ENCODE assay signal across 8 cellular contexts in the genomic region with DNA sequence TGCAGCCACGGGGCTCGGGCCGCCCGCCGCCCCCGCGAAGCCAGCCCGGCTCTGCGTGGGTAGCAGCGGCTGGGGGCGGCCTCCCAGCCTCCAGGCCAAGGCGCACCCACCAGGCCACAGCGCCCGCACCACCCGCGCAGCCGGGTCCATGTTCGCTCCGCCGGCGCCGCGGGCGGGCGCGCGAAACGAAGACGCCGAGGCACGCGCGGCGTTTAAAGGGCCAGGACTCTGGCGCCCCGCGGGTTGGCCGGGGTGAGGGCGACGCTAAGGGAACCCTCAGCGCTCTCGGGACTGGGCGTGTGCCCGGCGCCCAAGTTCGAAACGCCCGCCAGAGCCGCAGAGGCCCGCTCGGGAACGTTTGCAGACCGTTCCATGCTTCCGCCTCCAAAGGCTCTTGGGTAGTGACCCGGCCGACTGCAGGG. TPM values are rescaled to one million over a fixed set of nuclear protein-coding genes. Genes with fewer than 3 reads are reported as not detected.
DNase-seq lines count a peak whose midpoint lies in the region; ATAC-seq, FAIRE-seq and TF ChIP-seq lines count a peak whose summit lies in the region.

A gene (minus strand): TSS at position 162 of the 422 bp plus-strand sequence. CDS start 12 bp downstream, at position 150.

- no peaks in the 10 kb centered on the region for H3K36me3 ChIP-seq in ACC112 (ENCODE audit: insufficient read depth, low read length)
- H3K36me3 ChIP-seq in HepG2 (replicated peaks in 1 of 2; ENCODE audit: control insufficient read depth in 1 of 2, insufficient read depth in 2 of 2, low read length in 2 of 2) = peaks cover 3 to 20% of the 10 kb centered on the region in 2 experiments; a peak in 3 of 5 replicates

- intact Hi-C loops in HepG2 (cut with micrococcal nuclease; ENCODE audit: unreplicated experiment) = loop anchor here (1.0 kb wide), 1 partner anchor 10 kb away; no protein-coding TSS in a partner anchor

- peak within 1 kb of the TSS; percentile 87 for H3K4me2 ChIP-seq in HepG2 (ENCODE audit: low read depth, low read length)

- peak within 1 kb of the TSS; percentile 95 for H3K9ac ChIP-seq in HepG2 (ENCODE audit: insufficient read depth, low read depth, low read length)

- CTCF ChIA-PET in HepG2 (lab: Yijun Ruan, JAX; ENCODE audit: low intra/inter-chr PET ratio, low total read pairs) = interaction anchor here (1.4 kb wide), 1 partner anchor 10 kb away, joined by 3 read pairs; no protein-coding TSS in a partner anchor

- FAIRE-seq in HepG2 (lab: Jason Lieb, UNC) = no peak

- in situ Hi-C loops in HepG2 (cut with HindIII; ENCODE audit: extremely low pct_ligation_motif_present, low pct_unique_long_range_greater_than_20kb) = no loop called here

- peak; percentile 63 for DNase-seq in NCI-H345 treated with DMSO at 0.1 percent for 48 hours (lab: John Stamatoyannopoulos, UW; ENCODE audit: unreplicated experiment)
- peak; percentile 75 for DNase-seq in activated CD4-positive, alpha-beta T cell treated with anti-CD3 and anti-CD28 coated beads, Interleukin-2, amount 50 U/mL, for 1 hour
- DNase-seq in dermis blood vessel endothelial cell = peak; percentile 91
- peak; percentile 68 for DNase-seq in HepG2 (ENCODE audit: low spot score)
- peak; percentile 71 to 73 for DNase-seq in stimulated activated CD4-positive, alpha-beta T cell treated with anti-CD3 and anti-CD28 coated beads, Interleukin-2, amount 100 ng/mL, for 48 hours

- H3K27me3 ChIP-seq in ACC112 (ENCODE audit: insufficient read depth, low read length) (peaks cover 6% of the 10 kb centered on the region; the same call in 1 of the 2 replicates), HepG2 (ENCODE audit: control insufficient read depth in 1 of 2, insufficient read depth in 2 of 2, low read length in 2 of 2) (no peaks in the 10 kb centered on the region)

- H2AFZ ChIP-seq in ACC112 (ENCODE audit: low read length, unreplicated experiment) (peak within 1 kb of the TSS; percentile 83), HepG2 (ENCODE audit: low read length) (no peak within 1 kb of the TSS)

- H3K4me1 ChIP-seq in ACC112 (ENCODE audit: control insufficient read depth, insufficient read depth, low read length, unreplicated experiment) = peaks cover 17% of the 10 kb centered on the region
- H3K4me1 ChIP-seq in HepG2 (ENCODE audit: insufficient read depth, low read length) = peaks cover 50% of the 10 kb centered on the region

- no peaks in the 10 kb centered on the region for H3K9me3 ChIP-seq in HepG2 (ENCODE audit: low read length)

- POLR2A ChIA-PET in HepG2 (lab: Yijun Ruan, JAX) = interaction anchor here (1.1 to 3.0 kb wide), 6 partner anchors 9 to 175 kb away, joined by 3 to 12 read pairs (median 6); a partner anchor contains a TSS

- H3K4me3 ChIP-seq in ACC112 (ENCODE audit: low read depth, low read length) = peak within 1 kb of the TSS; percentile 94
- peak within 1 kb of the TSS; percentile 96 to 99 (median 97) for H3K4me3 ChIP-seq in HepG2 (replicated peaks in 1 of 3; ENCODE audit: insufficient read depth in 1 of 3, low read depth in 2 of 3, low read length in 3 of 3)

- WGBS in HepG2 (ENCODE audit: low lambda C conversion rate) = 2% methylated on average over 12 of the region's 56 CpGs

- TF ChIP-seq CTCF in HepG2 (CRISPR knock-in tag; IDR thresholded peaks at IDR 0.05) = no peak

- H3K79me2 ChIP-seq in ACC112 (ENCODE audit: control insufficient read depth, insufficient read depth, low read length, unreplicated experiment) (peaks cover 19% of the 10 kb centered on the region), HepG2 (ENCODE audit: insufficient read depth, low read length) (peaks cover 23% of the 10 kb centered on the region)

- peak; percentile 35 for ATAC-seq in GM18519 (IDR thresholded peaks at IDR 0.05; ENCODE audit: low FRiP score, unreplicated experiment)
- peak; percentile 66 for ATAC-seq in HG03064 (IDR thresholded peaks at IDR 0.05; ENCODE audit: low read depth, unreplicated experiment)
- ATAC-seq in HepG2 = peak; percentile 66

- no TSS peak for BruUV-seq in HepG2 (replicated peaks; lab: Mats Ljungman, UMichigan)

- TF ChIP-seq POLR2A in HepG2 (IDR thresholded peaks at IDR 0.05; ENCODE audit: insufficient read depth in 1 of 2, low read depth in 2 of 2, low read length in 2 of 2) = peak in 1 of 2 experiments; percentile 60; a peak in 3 of 4 replicates

- H4K20me1 ChIP-seq in HepG2 (ENCODE audit: insufficient read depth, low read length) = peaks cover 4% of the 10 kb centered on the region; the same call in 1 of the 2 replicates

- peak within 1 kb of the TSS; percentile 80 for H3K27ac ChIP-seq in ACC112 (ENCODE audit: low read depth, low read length)
- H3K27ac ChIP-seq in HepG2 (ENCODE audit: extremely low read length, insufficient read depth, low read length) = peak within 1 kb of the TSS; percentile 99

- TF ChIP-seq RAD21 in HepG2 (CRISPR knock-in tag; IDR thresholded peaks at IDR 0.05) = no peak; the same call in 1 of the 2 replicates

- no peak for TF ChIP-seq EP300 in HepG2 (IDR thresholded peaks at IDR 0.05; ENCODE audit: low read depth in 2 of 2, low read length in 2 of 2)
- no peak for TF ChIP-seq EP300 in HepG2 (CRISPR knock-in tag; IDR thresholded peaks at IDR 0.05; ENCODE audit: borderline replicate concordance)

TF ChIP-seq in HepG2, 621 proteins besides CTCF, POLR2A, EP300 and RAD21 (continues in another document):
- TF ChIP-seq PAF1 (CRISPR knock-in tag; IDR thresholded peaks at IDR 0.05) (no peak), ZNF567 (CRISPR knock-in tag; IDR thresholded peaks at IDR 0.05; ENCODE audit: borderline replicate concordance) (0 out of 2 replicates have a peak, but pooled peaks have one; percentile 79), ZNF430 (CRISPR knock-in tag; IDR thresholded peaks at IDR 0.05) (no peak), ZNF841 (CRISPR knock-in tag; IDR thresholded peaks at IDR 0.05; ENCODE audit: borderline replicate concordance) (peak; percentile 18; the same call in 1 of the 2 replicates), ZSCAN31 (CRISPR knock-in tag; IDR thresholded peaks at IDR 0.05; ENCODE audit: low read depth) (peak; percentile 75; the same call in 1 of the 2 replicates), ZBTB21 (CRISPR knock-in tag; IDR thresholded peaks at IDR 0.05) (no peak), ZNF713 (CRISPR knock-in tag; IDR thresholded peaks at IDR 0.05) (no peak), ZNF598 (CRISPR knock-in tag; IDR thresholded peaks at IDR 0.05; ENCODE audit: borderline replicate concordance) (0 out of 2 replicates have a peak, but pooled peaks have one; percentile 7), POLR2AphosphoS2 (IDR thresholded peaks at IDR 0.05; ENCODE audit: low read depth, low read length) (no peak), RXRB (CRISPR knock-in tag; IDR thresholded peaks at IDR 0.05; ENCODE audit: borderline replicate concordance) (0 out of 2 replicates have a peak, but pooled peaks have one; percentile 17)

RNA-seq across cellular contexts. Expression of the gene that starts here (rescaled TPM):
- total RNA-seq in dermis blood vessel endothelial cell = 52.8 and 87.3 TPM in 2 replicates
- total RNA-seq in HepG2 (2016; rRNA removed; fragmentation: Illumina TruSeq; extraction: Trizol) = 68.5 and 79.8 TPM in 2 replicates
- total RNA-seq in HepG2 (2016; cell fraction: cytosol; rRNA removed; fragmentation: Illumina TruSeq; extraction: Trizol; ENCODE audit: low read depth) = 176 and 179 TPM in 2 replicates
- total RNA-seq in HepG2 (2016; cell fraction: insoluble cytoplasmic fraction; rRNA removed; fragmentation: Illumina TruSeq; extraction: Trizol) = 65.6 and 85.2 TPM in 2 replicates
- 80.3 and 84.6 TPM in 2 replicates for total RNA-seq in HepG2 (2016; cell fraction: membrane; rRNA removed; fragmentation: Illumina TruSeq; extraction: Trizol)
- 40.6 and 44.2 TPM in 2 replicates for total RNA-seq in HepG2 (2016; cell fraction: nucleus; rRNA removed; fragmentation: Illumina TruSeq; extraction: Trizol)
- polyA plus RNA-seq in HepG2 (2011; rRNA removed) = 63.7 and 67.2 TPM in 2 replicates
- polyA plus RNA-seq in HepG2 (2011; cell fraction: cytosol; rRNA removed) = 53.6 and 85.6 TPM in 2 replicates
- 128 and 148 TPM in 2 replicates for polyA plus RNA-seq in HepG2 (2011; cell fraction: nucleus; rRNA removed)
- polyA plus RNA-seq in HepG2 (2012) = 39.6 and 40.6 TPM in 2 replicates
- 61.1 and 71.8 TPM in 2 replicates for polyA plus RNA-seq in HepG2 (2016; cell fraction: cytosol; fragmentation: Illumina TruSeq; extraction: Trizol; ENCODE audit: low read depth)
- polyA plus RNA-seq in HepG2 (2016; cell fraction: insoluble cytoplasmic fraction; fragmentation: Illumina TruSeq; extraction: Trizol; ENCODE audit: low read depth) = 67.8 and 88.5 TPM in 2 replicates
- 68.9 and 78.2 TPM in 2 replicates for polyA plus RNA-seq in HepG2 (2016; cell fraction: membrane; fragmentation: Illumina TruSeq; extraction: Trizol; ENCODE audit: low read depth)
- polyA plus RNA-seq in HepG2 (2016; cell fraction: nucleus; fragmentation: Illumina TruSeq; extraction: Trizol; ENCODE audit: insufficient read depth, low read depth) = 101 and 105 TPM in 2 replicates
- 109 and 143 TPM in 2 replicates for polyA minus RNA-seq in HepG2 (2011; rRNA and poly(A)+ RNA removed; ENCODE audit: low replicate concordance)
- 29.5 and 39.2 TPM in 2 replicates for polyA minus RNA-seq in HepG2 (2011; cell fraction: cytosol; rRNA and poly(A)+ RNA removed)
- 39.4 and 44.6 TPM in 2 replicates for polyA minus RNA-seq in HepG2 (2011; cell fraction: nucleus; rRNA and poly(A)+ RNA removed)

Comparison
In these comparisons a context has a peak if more than half of its experiments do, and no peak if none do; other contexts are left out.
1. Peak in every context shown above with its lines: DNase-seq, ATAC-seq, H3K4me3 ChIP-seq and H3K27ac ChIP-seq.